9 cellular contexts compared by ENCODE assay signal in genomic region chr6:105137388-105137787, GRCh38. TPM values are rescaled to one million over a fixed set of nuclear protein-coding genes. Genes with fewer than 3 reads are reported as not detected.
DNase-seq lines count a peak whose midpoint lies in the region; ATAC-seq and TF ChIP-seq lines count a peak whose summit lies in the region.
"Had no signal": no experiment of that assay in that cellular context is flagged by ENCODE, and none has a peak within 500 bp of the region (broad histone marks: within the 10 kb centered on the region; RNA-seq: fewer than 3 reads in every experiment).

No MANE protein-coding gene starts in this region.

- no peaks in the 10 kb centered on the region for H3K79me2 ChIP-seq in hepatocyte

- H3K9me2 ChIP-seq in hepatocyte (replicated peaks; ENCODE audit: insufficient read depth) = no peaks in the 10 kb centered on the region

- peaks cover 59% of the 10 kb centered on the region for H3K27me3 Mint-ChIP-seq in activated CD8-positive, alpha-beta T cell treated with anti-CD3 and anti-CD28 coated beads, Interleukin-2, amount 10 ng/mL, durations not matched to agents 7 days and 5 days (ENCODE audit: low read depth)

- H3K4me2 ChIP-seq in hepatocyte = peak overlapping the region; percentile 97
- H3K4me2 ChIP-seq in skeletal muscle satellite cell (ENCODE audit: low read length) = peak overlapping the region; percentile 96

- peak overlapping the region; percentile 99 for H2AFZ ChIP-seq in hepatocyte

- H3K9ac ChIP-seq in skeletal muscle satellite cell (ENCODE audit: low read depth, low read length) = peak overlapping the region; percentile 87

- POLR2A ChIA-PET in activated CD8-positive, alpha-beta T cell treated with anti-CD3 and anti-CD28 coated beads, Interleukin-2, amount 10 ng/mL, durations not matched to agents 7 days and 5 days (lab: Charles Lee) = no interaction called here

- H3K4me3 ChIP-seq in hepatocyte = peak overlapping the region; percentile 96
- H3K4me3 ChIP-seq in skeletal muscle satellite cell (ENCODE audit: low read length) = peak overlapping the region; percentile 89

- no peaks in the 10 kb centered on the region for H3K9me3 Mint-ChIP-seq in activated CD8-positive, alpha-beta T cell treated with anti-CD3 and anti-CD28 coated beads, Interleukin-2, amount 10 ng/mL, durations not matched to agents 7 days and 5 days (ENCODE audit: insufficient read depth)

- H3K36me3 ChIP-seq in hepatocyte (replicated peaks; ENCODE audit: insufficient read depth, low read depth) = no peaks in the 10 kb centered on the region
- H3K36me3 ChIP-seq in skeletal muscle satellite cell (ENCODE audit: insufficient read depth, low read length) = no peaks in the 10 kb centered on the region

- H4K20me1 ChIP-seq in hepatocyte (ENCODE audit: insufficient read depth, poor library complexity, severe bottlenecking) = no peaks in the 10 kb centered on the region

- H3K27me3 ChIP-seq in hepatocyte = peaks cover 16% of the 10 kb centered on the region
- H3K27me3 ChIP-seq in skeletal muscle satellite cell (ENCODE audit: control insufficient read depth, insufficient read depth, low read length) = no peaks in the 10 kb centered on the region

- no peaks in the 10 kb centered on the region for H3K36me3 Mint-ChIP-seq in activated CD8-positive, alpha-beta T cell treated with anti-CD3 and anti-CD28 coated beads, Interleukin-2, amount 10 ng/mL, durations not matched to agents 7 days and 5 days (ENCODE audit: low read depth)

- 5% methylated on average over 32 of the region's 32 CpGs for WGBS in hepatocyte (ENCODE audit: low lambda C conversion rate, missing lambda C conversion rate)

- ATAC-seq in activated CD8-positive, alpha-beta T cell treated with anti-CD3 and anti-CD28 coated beads, Interleukin-2, amount 10 ng/mL, durations not matched to agents 7 days and 5 days = no peak
- ATAC-seq in HG03442 (IDR thresholded peaks at IDR 0.05; ENCODE audit: unreplicated experiment) = no peak
- ATAC-seq in HG03378 (IDR thresholded peaks at IDR 0.05; ENCODE audit: unreplicated experiment) = no peak

- H3K4me3 Mint-ChIP-seq in activated CD8-positive, alpha-beta T cell treated with anti-CD3 and anti-CD28 coated beads, Interleukin-2, amount 10 ng/mL, durations not matched to agents 7 days and 5 days = peak overlapping the region; percentile 55

- H3K27ac ChIP-seq in hepatocyte = no peak overlapping the region

- H3K9me3 ChIP-seq in hepatocyte (ENCODE audit: low read depth) (no peaks in the 10 kb centered on the region), skeletal muscle satellite cell (replicated peaks; ENCODE audit: low read length) (no peaks in the 10 kb centered on the region)

- DNase-seq in NCI-H2029 (lab: John Stamatoyannopoulos, UW) (peak; percentile 4), NCI-H2029 treated with DMSO at 0.1 percent for 48 hours (lab: John Stamatoyannopoulos, UW) (no peak), hepatocyte (ENCODE audit: low spot score) (peak; percentile 7), NCI-H128 (lab: John Stamatoyannopoulos, UW; ENCODE audit: unreplicated experiment) (no peak)
- DNase-seq in activated CD8-positive, alpha-beta T cell treated with anti-CD3 and anti-CD28 coated beads, Interleukin-2, amount 10 ng/mL, durations not matched to agents 7 days and 5 days = no peak

- peaks cover 8% of the 10 kb centered on the region for H3K4me1 Mint-ChIP-seq in activated CD8-positive, alpha-beta T cell treated with anti-CD3 and anti-CD28 coated beads, Interleukin-2, amount 10 ng/mL, durations not matched to agents 7 days and 5 days (ENCODE audit: low read depth)

- H3K4me1 ChIP-seq in hepatocyte (ENCODE audit: insufficient read depth) = no peaks in the 10 kb centered on the region
- peaks cover 11% of the 10 kb centered on the region for H3K4me1 ChIP-seq in skeletal muscle satellite cell (ENCODE audit: control insufficient read depth, insufficient read depth, low read length)

- CTCF ChIA-PET in activated CD8-positive, alpha-beta T cell treated with anti-CD3 and anti-CD28 coated beads, Interleukin-2, amount 10 ng/mL, durations not matched to agents 7 days and 5 days (lab: Charles Lee) = interaction anchor here (1.3 kb wide), 1 partner anchor 50 kb away, joined by 4 read pairs; no protein-coding TSS in a partner anchor

- no peak for TF ChIP-seq CTCF in hepatocyte (IDR thresholded peaks at IDR 0.05; ENCODE audit: poor library complexity)

- H3K27ac Mint-ChIP-seq in activated CD8-positive, alpha-beta T cell treated with anti-CD3 and anti-CD28 coated beads, Interleukin-2, amount 10 ng/mL, durations not matched to agents 7 days and 5 days = no peak overlapping the region

RNA-seq across cellular contexts. Expression of gene POPDC3, which starts 42.4 kb away (rescaled TPM):
- total RNA-seq in activated CD8-positive, alpha-beta T cell treated with anti-CD3 and anti-CD28 coated beads, Interleukin-2, amount 10 ng/mL, durations not matched to agents 7 days and 5 days = not detected
- 0.93 and 1.2 TPM in 2 replicates for total RNA-seq in hepatocyte
- polyA plus RNA-seq in hepatocyte = 1.5 and 1.7 TPM in 2 replicates
- total RNA-seq in skeletal muscle satellite cell (2012; rRNA removed) = 26.2 and 30.2 TPM in 2 replicates
- total RNA-seq: activated CD8-positive, alpha-beta memory T cell treated with anti-CD3 and anti-CD28 coated beads for 36 hours had no signal

Comparison
In these comparisons a context has a peak if more than half of its experiments do, and no peak if none do; other contexts are left out.
1. DNase-seq: peak in NCI-H2029 (single experiment) and hepatocyte (single experiment); none in NCI-H2029 treated with DMSO at 0.1 percent for 48 hours (single experiment), activated CD8-positive, alpha-beta T cell treated with anti-CD3 and anti-CD28 coated beads, Interleukin-2, amount 10 ng/mL, durations not matched to agents 7 days and 5 days (single experiment) and NCI-H128 (single experiment).